Comparison of ENCODE assay signal across 8 cellular contexts in genomic region chr6:43171284-43172126, GRCh38. TPM values are rescaled to one million over a fixed set of nuclear protein-coding genes. Genes with fewer than 3 reads are reported as not detected.
DNase-seq lines count a peak whose midpoint lies in the region; ATAC-seq and TF ChIP-seq lines count a peak whose summit lies in the region.

No MANE protein-coding gene starts in this region.

- H3K27ac ChIP-seq in psoas muscle, result peak overlapping the region; percentile 97

- TF ChIP-seq CTCF in fibroblast of villous mesenchyme (IDR thresholded peaks at IDR 0.05; ENCODE audit: insufficient read depth, low read depth, low read length), result peak; percentile 53
- peak; percentile 76 for TF ChIP-seq CTCF in psoas muscle (IDR thresholded peaks at IDR 0.05)

- H3K4me1 ChIP-seq in psoas muscle, result peaks cover 34% of the 10 kb centered on the region

- intact Hi-C loops in psoas muscle (cut with DNase I), result no loop called here

- no peaks in the 10 kb centered on the region for H3K27me3 Mint-ChIP-seq in activated T-cell treated with anti-CD3 and anti-CD28 coated beads, Interleukin-2, amount 50 U/mL, for 4 hours (ENCODE audit: low read depth)

- H3K9me3 ChIP-seq in psoas muscle, result no peaks in the 10 kb centered on the region

- DNase-seq in Daoy (ENCODE audit: low read depth) (peak; percentile 33), fibroblast of villous mesenchyme (ENCODE audit: low read depth) (no peak), psoas muscle (peak; percentile 37 to 65), MV-4-11 (lab: John Stamatoyannopoulos, UW) (no peak), NCI-H2029 (lab: John Stamatoyannopoulos, UW) (no peak)
- DNase-seq in activated T-cell treated with anti-CD3 and anti-CD28 coated beads, Interleukin-2, amount 50 U/mL, for 4 hours, result peak; percentile 35

- H3K9me3 Mint-ChIP-seq in activated T-cell treated with anti-CD3 and anti-CD28 coated beads, Interleukin-2, amount 50 U/mL, for 4 hours, result no peaks in the 10 kb centered on the region

- peaks cover 12% of the 10 kb centered on the region for H3K36me3 Mint-ChIP-seq in activated T-cell treated with anti-CD3 and anti-CD28 coated beads, Interleukin-2, amount 50 U/mL, for 4 hours (ENCODE audit: insufficient read depth)

- peak overlapping the region; percentile 90 for H3K4me3 Mint-ChIP-seq in activated T-cell treated with anti-CD3 and anti-CD28 coated beads, Interleukin-2, amount 50 U/mL, for 4 hours

- ATAC-seq in GM19467 (IDR thresholded peaks at IDR 0.05; ENCODE audit: unreplicated experiment) (peak; percentile 3), HG03571 (IDR thresholded peaks at IDR 0.05; ENCODE audit: unreplicated experiment) (peak; percentile 27), psoas muscle (no peak)
- ATAC-seq in activated T-cell treated with anti-CD3 and anti-CD28 coated beads, Interleukin-2, amount 50 U/mL, for 4 hours, result peak; percentile 12 to 20

- 0% methylated on average over 87 to 116 of the region's 116 CpGs for WGBS in psoas muscle, 3 donors

- no peaks in the 10 kb centered on the region for H3K27me3 ChIP-seq in psoas muscle (ENCODE audit: insufficient read depth in 3 of 3, low read length in 2 of 3)

- peaks cover 0 to 16% of the 10 kb centered on the region in 2 donors for H3K36me3 ChIP-seq in psoas muscle (ENCODE audit: insufficient read depth in 1 of 2, low read depth in 1 of 2)

- peaks cover 42% of the 10 kb centered on the region for H3K4me1 Mint-ChIP-seq in activated T-cell treated with anti-CD3 and anti-CD28 coated beads, Interleukin-2, amount 50 U/mL, for 4 hours (ENCODE audit: low read depth)

- peak overlapping the region; percentile 90 for H3K4me3 ChIP-seq in fibroblast of villous mesenchyme (ENCODE audit: low read depth, low read length)
- peak overlapping the region; percentile 89 for H3K4me3 ChIP-seq in psoas muscle

RNA-seq across cellular contexts. Expression of gene SRF, which starts 0.4 kb away (rescaled TPM):
- total RNA-seq in Daoy (2014; rRNA removed; shearing (Covaris generic)), result 25.7 and 27.4 TPM in 2 replicates
- 10 to 100 TPM; 72.0 to 80.1 (median 72.8) TPM for total RNA-seq in activated T-cell treated with anti-CD3 and anti-CD28 coated beads, Interleukin-2, amount 50 U/mL, for 4 hours
- total RNA-seq in fibroblast of villous mesenchyme (36.4 and 43.6 TPM in 2 replicates), psoas muscle (10 to 100 TPM; 36.4 to 46.6 (median 40.1) TPM)
- polyA plus RNA-seq in psoas muscle, result 10 to 100 TPM; 26.3 to 57.7 (median 34.7) TPM

RNA-seq across cellular contexts. Expression of gene CUL9, which starts 10.5 kb away (rescaled TPM):
- total RNA-seq in Daoy (2014; rRNA removed; shearing (Covaris generic)), result 23.7 and 26.9 TPM in 2 replicates
- 10 to 100 TPM; 29.5 to 32.3 (median 30.4) TPM for total RNA-seq in activated T-cell treated with anti-CD3 and anti-CD28 coated beads, Interleukin-2, amount 50 U/mL, for 4 hours
- 23.3 and 27.7 TPM in 2 replicates for total RNA-seq in fibroblast of villous mesenchyme
- total RNA-seq in psoas muscle, result 10 to 100 TPM in 2 of 4 donors, 1 to 10 TPM in 2; 6.5 to 10.9 (median 9.6) TPM
- 10 to 100 TPM in 2 of 3 donors, 1 to 10 TPM in 1; 6.3 to 10.8 (median 10.7) TPM for polyA plus RNA-seq in psoas muscle

RNA-seq across cellular contexts. Expression of gene DNPH1, which starts 57.8 kb away (rescaled TPM):
- total RNA-seq in Daoy (2014; rRNA removed; shearing (Covaris generic)), result 57.3 and 66.3 TPM in 2 replicates
- total RNA-seq in activated T-cell treated with anti-CD3 and anti-CD28 coated beads, Interleukin-2, amount 50 U/mL, for 4 hours, result 10 to 100 TPM; 27.5 to 52.1 (median 51.0) TPM
- total RNA-seq in fibroblast of villous mesenchyme, result 21.6 and 41.9 TPM in 2 replicates
- total RNA-seq in psoas muscle, result 10 to 100 TPM; 20.7 to 61.9 (median 37.2) TPM
- 10 to 100 TPM; 52.5 to 83.6 (median 55.9) TPM for polyA plus RNA-seq in psoas muscle

Comparison
In these comparisons a context has a peak if more than half of its experiments do, and no peak if none do; other contexts are left out.
1. DNase-seq: peak in Daoy (single experiment), activated T-cell treated with anti-CD3 and anti-CD28 coated beads, Interleukin-2, amount 50 U/mL, for 4 hours (single experiment) and psoas muscle (2 of 2); none in fibroblast of villous mesenchyme (single experiment), MV-4-11 (single experiment) and NCI-H2029 (single experiment).
2. ATAC-seq: peak in GM19467 (single experiment), HG03571 (single experiment) and activated T-cell treated with anti-CD3 and anti-CD28 coated beads, Interleukin-2, amount 50 U/mL, for 4 hours (2 of 2); none in psoas muscle (0 of 4).